ENCODE assay signal across 9 cellular contexts in the genomic region with DNA sequence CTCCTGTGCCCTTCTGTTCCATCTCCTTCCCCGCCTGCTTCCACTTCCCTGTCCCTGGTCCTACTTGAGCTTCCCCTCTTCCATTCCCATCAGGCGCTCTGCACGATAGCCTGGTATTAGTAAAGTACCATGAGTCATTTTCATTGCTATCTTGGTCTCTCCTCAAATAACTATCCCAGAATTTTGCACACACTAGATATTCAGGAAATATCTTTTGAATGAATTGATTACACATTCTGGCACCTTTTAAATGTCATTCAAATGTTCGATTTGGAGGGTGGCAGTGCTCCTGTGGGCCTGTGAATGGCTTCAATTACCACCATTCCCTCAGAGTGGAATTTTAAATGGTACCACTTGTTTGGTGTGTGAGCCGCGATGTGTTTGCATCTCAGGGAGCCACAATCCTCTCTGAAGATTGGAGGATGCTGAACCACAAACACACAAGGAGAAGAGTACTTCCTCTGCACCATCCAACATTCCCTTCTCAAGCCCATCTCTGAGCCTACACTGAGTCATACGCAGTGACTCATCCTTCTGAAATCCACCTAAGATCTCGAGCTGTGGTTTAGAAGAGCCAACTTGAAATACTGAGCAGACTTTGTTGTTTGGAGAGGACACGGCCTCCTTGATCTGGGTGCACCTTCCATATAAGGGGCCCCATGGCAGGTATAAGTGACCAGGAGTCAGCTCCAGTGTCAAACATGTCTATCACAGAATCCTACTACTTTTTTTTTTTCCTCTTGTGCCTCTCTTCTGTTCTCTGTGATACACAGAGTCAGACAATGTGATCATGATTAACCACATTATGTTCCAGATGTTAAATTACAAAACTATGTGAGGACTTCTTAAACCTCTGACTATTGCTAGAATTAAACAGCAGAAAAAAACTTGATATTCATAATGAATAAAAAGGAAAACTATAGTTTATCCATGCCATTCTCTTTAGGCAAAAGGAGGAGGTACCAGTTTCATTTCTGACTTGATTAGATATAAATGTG.
DNase-seq lines count a peak whose midpoint lies in the region; ATAC-seq, FAIRE-seq and TF ChIP-seq lines count a peak whose summit lies in the region.
"Had no signal": no experiment of that assay in that cellular context is flagged by ENCODE, and none has a peak within 500 bp of the region (broad histone marks: within the 10 kb centered on the region; RNA-seq: fewer than 3 reads in every experiment).

No MANE protein-coding gene starts in this region.

- TF ChIP-seq CTCF in pancreas (IDR thresholded peaks at IDR 0.05) (no peak), glutamatergic neuron (IDR thresholded peaks at IDR 0.05; ENCODE audit: partially characterized antibody, unreplicated experiment) (no peak)

- H3K36me3 Mint-ChIP-seq in glutamatergic neuron (ENCODE audit: unreplicated experiment): peaks cover 4% of the 10 kb centered on the region

- H3K27me3 Mint-ChIP-seq in glutamatergic neuron (ENCODE audit: unreplicated experiment): no peaks in the 10 kb centered on the region

- H3K4me1 Mint-ChIP-seq in glutamatergic neuron (ENCODE audit: low read depth, unreplicated experiment): no peaks in the 10 kb centered on the region

- 61 to 69% methylated on average over 9 of the region's 9 CpGs for WGBS in pancreas, 2 donors

- FAIRE-seq in pancreas (lab: Jason Lieb, UNC): no peak

- DNase-seq in Caki2 (ENCODE audit: low read depth) (peak; percentile 79), NCI-H446 treated with DMSO at 0.1 percent for 48 hours (lab: John Stamatoyannopoulos, UW) (peak; percentile 47), dedifferentiated amniotic fluid mesenchymal stem cell (ENCODE audit: extremely low spot score) (peak; percentile 95), pancreas (no peak), HuH-7 (ENCODE audit: low spot score) (no peak), NCI-H1694 (lab: John Stamatoyannopoulos, UW) (no peak), glutamatergic neuron (no peak), NCI-H1417 (lab: John Stamatoyannopoulos, UW) (no peak)
- DNase-seq: activated CD4-positive, alpha-beta T cell treated with anti-CD3 and anti-CD28 coated beads for 4 hours had no signal

- no peaks in the 10 kb centered on the region for H3K4me1 ChIP-seq in pancreas

- no peaks in the 10 kb centered on the region for H3K27me3 ChIP-seq in pancreas

- no peaks in the 10 kb centered on the region for H3K9me3 ChIP-seq in pancreas

- H3K4me3 Mint-ChIP-seq in glutamatergic neuron (ENCODE audit: unreplicated experiment): no peak overlapping the region

- intact Hi-C loops in pancreas (cut with DNase I): no loop called here

- peaks cover 2% of the 10 kb centered on the region for H3K9me3 Mint-ChIP-seq in glutamatergic neuron (ENCODE audit: unreplicated experiment)

- peak overlapping the region in 1 of 4 donors; percentile 4 for H3K27ac ChIP-seq in pancreas

- H3K36me3 ChIP-seq in pancreas: no peaks in the 10 kb centered on the region

- H3K4me3 ChIP-seq in pancreas: no peak overlapping the region

- in situ Hi-C loops in Caki2 (cut with HindIII; ENCODE audit: low pct_unique_long_range_greater_than_20kb, low sequenced_read_pairs): no loop called here

- ATAC-seq in pancreas: peak in 3 of 4 donors; percentile 44 to 78 (median 77)

- H3K27ac Mint-ChIP-seq in glutamatergic neuron (ENCODE audit: unreplicated experiment): no peak overlapping the region

Comparison
In these comparisons a context has a peak if more than half of its experiments do, and no peak if none do; other contexts are left out.
1. DNase-seq: peak in Caki2 (single experiment), NCI-H446 treated with DMSO at 0.1 percent for 48 hours (single experiment) and dedifferentiated amniotic fluid mesenchymal stem cell (single experiment); none in pancreas (0 of 6), HuH-7 (single experiment), NCI-H1694 (single experiment), glutamatergic neuron (single experiment) and NCI-H1417 (0 of 3).